Comparison of ENCODE assay signal across 16 cellular contexts in genomic region chr6:43932259-43932900, GRCh38.
"Had no signal": no experiment of that assay in that cellular context is flagged by ENCODE, and none has a peak within 500 bp of the region (broad histone marks: within the 10 kb centered on the region; RNA-seq: fewer than 3 reads in every experiment).

No MANE protein-coding gene starts in this region.

- FAIRE-seq: islet of Langerhans had no signal

- H3K9me3 ChIP-seq: left ventricle myocardium inferior, prostate gland, upper lobe of left lung had no signal

- H3K9me3 Mint-ChIP-seq: activated naive CD4-positive, alpha-beta T cell treated with anti-CD3 and anti-CD28 coated beads, Interleukin-2, amount 50 U/mL, for 72 hours; mesothelial cell of epicardium; naive B cell; T-helper 1 cell treated with Interleukin-12 subunit alpha and Interleukin-12 subunit beta and Interleukin-4 antibody, amounts not matched to agents 30 μg/mL and 1 μg/mL, for 36 hours had no signal

- H3K4me3 ChIP-seq: left ventricle myocardium inferior, prostate gland, upper lobe of left lung had no signal

- ATAC-seq: activated CD8-positive, alpha-beta T cell treated with anti-CD3 and anti-CD28 coated beads, Interleukin-2, amount 10 ng/mL, durations not matched to agents 7 days and 5 days; activated naive CD4-positive, alpha-beta T cell treated with anti-CD3 and anti-CD28 coated beads, Interleukin-2, amount 50 U/mL, for 72 hours had no signal

- H3K36me3 Mint-ChIP-seq: activated naive CD4-positive, alpha-beta T cell treated with anti-CD3 and anti-CD28 coated beads, Interleukin-2, amount 50 U/mL, for 72 hours; mesothelial cell of epicardium; naive B cell had no signal

- H3K27ac Mint-ChIP-seq: activated CD8-positive, alpha-beta T cell treated with anti-CD3 and anti-CD28 coated beads, Interleukin-2, amount 10 ng/mL, durations not matched to agents 7 days and 5 days; activated naive CD4-positive, alpha-beta T cell treated with anti-CD3 and anti-CD28 coated beads, Interleukin-2, amount 50 U/mL, for 72 hours; naive B cell; T-helper 1 cell treated with Interleukin-12 subunit alpha and Interleukin-12 subunit beta and Interleukin-4 antibody, amounts not matched to agents 30 μg/mL and 1 μg/mL, for 36 hours had no signal

- H3K36me3 ChIP-seq: left ventricle myocardium inferior, prostate gland, upper lobe of left lung had no signal

- H3K27me3 Mint-ChIP-seq: naive B cell had no signal

- H3K4me1 ChIP-seq: prostate gland had no signal

- H3K27ac ChIP-seq: left ventricle myocardium inferior, prostate gland, upper lobe of left lung had no signal

- H3K4me3 Mint-ChIP-seq: activated CD8-positive, alpha-beta T cell treated with anti-CD3 and anti-CD28 coated beads, Interleukin-2, amount 10 ng/mL, durations not matched to agents 7 days and 5 days; mesothelial cell of epicardium; T-helper 1 cell treated with Interleukin-12 subunit alpha and Interleukin-12 subunit beta and Interleukin-4 antibody, amounts not matched to agents 30 μg/mL and 1 μg/mL, for 36 hours had no signal

- H3K27me3 ChIP-seq: upper lobe of left lung had no signal

- DNase-seq: activated CD4-positive, alpha-beta T cell treated with anti-CD3 and anti-CD28 coated beads for 48 hours; activated CD8-positive, alpha-beta memory T cell treated with anti-CD3 and anti-CD28 coated beads, Interleukin-2, amount 50 U/mL, for 48 hours; activated CD8-positive, alpha-beta T cell treated with anti-CD3 and anti-CD28 coated beads, Interleukin-2, amount 10 ng/mL, durations not matched to agents 7 days and 5 days; amniotic stem cell; foreskin melanocyte; naive B cell; stimulated activated CD4-positive, alpha-beta T cell treated with anti-CD3 and anti-CD28 coated beads, Interleukin-12 subunit alpha, Interleukin-12 subunit beta, amount 100 ng/mL, for 4 hours; stimulated activated CD4-positive, alpha-beta T cell treated with anti-CD3 and anti-CD28 coated beads, Interleukin-2, amount 100 ng/mL, for 48 hours; stimulated activated naive CD4-positive, alpha-beta T cell treated with Interleukin-2 at 50 U/mL for 16 hours; upper lobe of left lung had no signal
